1 cellular context compared by ENCODE assay signal in genomic region chr1:239297910-239298309, GRCh38.
TF ChIP-seq lines count a peak whose summit lies in the region.

No MANE protein-coding gene starts in this region.

TF ChIP-seq in HEK293, 187 proteins besides CTCF, POLR2A, EP300 and RAD21 (continued from another document):
- TF ChIP-seq, protein P1, sequence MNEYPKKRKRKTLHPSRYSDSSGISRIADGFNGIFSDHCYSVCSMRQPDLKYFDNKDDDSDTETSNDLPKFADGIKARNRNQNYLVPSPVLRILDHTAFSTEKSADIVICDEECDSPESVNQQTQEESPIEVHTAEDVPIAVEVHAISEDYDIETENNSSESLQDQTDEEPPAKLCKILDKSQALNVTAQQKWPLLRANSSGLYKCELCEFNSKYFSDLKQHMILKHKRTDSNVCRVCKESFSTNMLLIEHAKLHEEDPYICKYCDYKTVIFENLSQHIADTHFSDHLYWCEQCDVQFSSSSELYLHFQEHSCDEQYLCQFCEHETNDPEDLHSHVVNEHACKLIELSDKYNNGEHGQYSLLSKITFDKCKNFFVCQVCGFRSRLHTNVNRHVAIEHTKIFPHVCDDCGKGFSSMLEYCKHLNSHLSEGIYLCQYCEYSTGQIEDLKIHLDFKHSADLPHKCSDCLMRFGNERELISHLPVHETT (tag by site-specific recombination; IDR thresholded peaks at IDR 0.05): no peak
- TF ChIP-seq ZNF529 (tag by site-specific recombination; IDR thresholded peaks at IDR 0.05; ENCODE audit: insufficient replicate concordance) (peak; percentile 27), ZNF510 (tag by site-specific recombination; IDR thresholded peaks at IDR 0.05; ENCODE audit: insufficient replicate concordance) (peak; percentile 35), YY1 (tag by site-specific recombination; IDR thresholded peaks at IDR 0.05) (no peak)
